In the genomic region with DNA sequence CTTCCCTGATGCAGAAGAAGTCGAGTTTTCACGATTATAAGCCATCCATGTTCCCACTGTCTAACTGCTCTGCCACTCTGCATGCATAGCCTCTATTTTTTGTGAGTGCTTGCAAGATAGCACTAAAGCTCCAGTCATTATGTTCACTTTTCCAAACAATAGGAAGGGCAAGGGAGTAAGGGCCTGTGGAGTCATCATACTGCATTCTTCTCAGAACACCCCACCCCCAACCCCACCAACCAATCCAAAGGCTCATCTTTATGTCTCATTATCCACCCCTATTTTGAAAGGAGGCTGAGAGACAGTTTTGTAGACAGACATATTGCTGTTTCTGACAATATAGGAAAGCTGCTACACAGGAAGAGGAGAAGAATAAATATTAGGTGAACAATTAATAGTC, we compare ENCODE assay signal across 19 cellular contexts.
"Had no signal": no experiment of that assay in that cellular context is flagged by ENCODE, and none has a peak within 500 bp of the region (broad histone marks: within the 10 kb centered on the region; RNA-seq: fewer than 3 reads in every experiment).

No MANE protein-coding gene starts in this region.

- DNase-seq: cortex of kidney; dorsolateral prefrontal cortex; effector CD8-positive, alpha-beta T cell; gastrocnemius medialis; islet precursor cell; mammary epithelial cell; mucosa of descending colon; naive thymus-derived CD8-positive, alpha-beta T cell; psoas muscle; retina; right lobe of liver; stimulated activated CD4-positive, alpha-beta T cell treated with anti-CD3 and anti-CD28 coated beads, Interleukin-4, amount 100 ng/mL, for 1 hour; stimulated activated CD8-positive, alpha-beta memory T cell treated with anti-CD3 and anti-CD28 coated beads, Interleukin-4, amount 100 ng/mL, for 48 hours; stimulated activated naive CD8-positive, alpha-beta T cell treated with anti-CD3 and anti-CD28 coated beads, Interleukin-15, Interleukin-2, amounts not matched to agents 100 U/mL and 50 U/mL, for 24 hours; thyroid gland had no signal

- ATAC-seq: esophagus mucosa; gastrocnemius medialis; left lobe of liver; mucosa of descending colon; naive thymus-derived CD8-positive, alpha-beta T cell; psoas muscle; right lobe of liver; stimulated activated effector memory CD8-positive, alpha-beta T cell treated with anti-CD3 and anti-CD28 coated beads, Interleukin-12 subunit alpha, Interleukin-12 subunit beta, amount 100 ng/mL, for 72 hours; stimulated activated naive CD8-positive, alpha-beta T cell treated with anti-CD3 and anti-CD28 coated beads, Interleukin-15, Interleukin-2, amounts not matched to agents 100 U/mL and 50 U/mL, for 24 hours had no signal

- H3K4me3 ChIP-seq: dorsolateral prefrontal cortex, gastrocnemius medialis, mucosa of descending colon, psoas muscle, right lobe of liver, suprapubic skin, thyroid gland had no signal
